In the genomic region with DNA sequence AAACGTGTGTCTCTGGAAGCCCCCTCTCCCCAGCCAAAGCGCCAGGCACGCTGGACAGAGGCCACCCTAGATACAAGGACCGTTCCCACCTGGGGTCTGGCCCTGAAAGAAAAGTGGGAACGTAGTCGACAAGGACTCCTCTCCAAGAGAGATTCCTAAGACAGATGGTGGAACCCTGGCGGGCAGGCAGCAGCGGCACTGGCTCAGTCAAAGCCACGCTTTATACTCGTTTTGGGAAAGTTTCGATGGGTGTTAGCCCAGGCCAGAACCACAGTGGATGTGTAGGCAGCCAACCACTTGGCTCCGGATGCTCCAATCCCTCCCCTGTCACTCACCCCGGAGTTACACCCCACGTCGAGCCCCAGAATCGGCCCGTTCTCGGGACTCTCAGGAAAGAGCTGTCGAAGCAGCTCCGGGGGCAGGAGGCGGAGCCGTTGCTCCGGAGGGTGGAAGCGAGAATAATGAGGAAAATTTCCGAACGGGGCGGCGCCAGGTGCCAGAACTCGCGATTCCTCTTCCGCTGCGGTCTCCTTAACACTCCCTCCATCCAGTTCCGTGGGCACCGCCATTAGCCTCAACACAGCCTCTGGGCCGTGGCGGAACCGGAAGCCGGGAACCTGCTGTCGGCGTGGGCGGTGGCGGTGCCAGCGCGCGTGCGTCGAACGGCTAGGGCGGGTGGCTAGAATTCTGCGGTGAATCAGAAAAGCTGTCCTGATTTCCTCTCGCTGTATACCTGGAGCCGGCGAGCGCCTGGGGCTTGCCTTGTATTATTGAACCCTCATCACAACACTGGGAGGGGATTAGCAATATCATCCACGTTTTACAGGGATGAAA, we compare ENCODE assay signal across 1 cellular context.
A peak's percentile ranks its signal among the peaks of the same experiment; 100 is the strongest.
TF ChIP-seq lines count a peak whose summit lies in the region.

Gene BCDIN3D, minus strand, starts transcription at position 588 of the 834 bp plus-strand sequence. Its CDS starts 19 bp downstream, at position 569.

TF ChIP-seq in HepG2, 621 proteins besides CTCF, POLR2A, EP300 and RAD21 (continued from another document and continues in another):
- TF ChIP-seq PRDM15 (CRISPR knock-in tag; IDR thresholded peaks at IDR 0.05): peak; percentile 45; the same call in 1 of the 2 replicates
- peak; percentile 55; the same call in 1 of the 2 replicates for TF ChIP-seq ZNF543 (CRISPR knock-in tag; IDR thresholded peaks at IDR 0.05)
- TF ChIP-seq ZNF75D (CRISPR knock-in tag; IDR thresholded peaks at IDR 0.05; ENCODE audit: borderline replicate concordance): no peak
- peak; percentile 37; the same call in 1 of the 2 replicates for TF ChIP-seq ZNF580 (CRISPR knock-in tag; IDR thresholded peaks at IDR 0.05; ENCODE audit: borderline replicate concordance, low read depth)
- TF ChIP-seq NR1H2 (CRISPR knock-in tag; IDR thresholded peaks at IDR 0.05; ENCODE audit: borderline replicate concordance, low read depth): no peak
- TF ChIP-seq HOXD1 (CRISPR knock-in tag; IDR thresholded peaks at IDR 0.05): no peak
- no peak for TF ChIP-seq CERS6 (CRISPR knock-in tag; IDR thresholded peaks at IDR 0.05)
- TF ChIP-seq ZNF333 (CRISPR knock-in tag; IDR thresholded peaks at IDR 0.05; ENCODE audit: borderline replicate concordance): peak; percentile 67; the same call in 1 of the 2 replicates
- TF ChIP-seq RFX5 (IDR thresholded peaks at IDR 0.05; ENCODE audit: low read depth, low read length): no peak
- no peak for TF ChIP-seq ATM (IDR thresholded peaks at IDR 0.05; ENCODE audit: borderline replicate concordance)
- no peak for TF ChIP-seq ZNF510 (CRISPR knock-in tag; IDR thresholded peaks at IDR 0.05; ENCODE audit: low read depth)
- TF ChIP-seq FOXA1 (IDR thresholded peaks at IDR 0.05): no peak
- no peak for TF ChIP-seq FOXA1 (CRISPR knock-in tag; IDR thresholded peaks at IDR 0.05)
- TF ChIP-seq NFYC (CRISPR knock-in tag; IDR thresholded peaks at IDR 0.05): peak; percentile 31; the same call in 1 of the 2 replicates
- TF ChIP-seq ZNF138 (CRISPR knock-in tag; IDR thresholded peaks at IDR 0.05; ENCODE audit: low read depth): 0 out of 2 replicates have a peak, but pooled peaks have one; percentile 73
- TF ChIP-seq ZNF260 (CRISPR knock-in tag; IDR thresholded peaks at IDR 0.05; ENCODE audit: borderline replicate concordance, low read depth): no peak
- peak; percentile 45 for TF ChIP-seq MTERF4 (CRISPR knock-in tag; IDR thresholded peaks at IDR 0.05)
- TF ChIP-seq ZBTB49 (CRISPR knock-in tag; IDR thresholded peaks at IDR 0.05; ENCODE audit: borderline replicate concordance): no peak
- TF ChIP-seq HIVEP1 (CRISPR knock-in tag; IDR thresholded peaks at IDR 0.05): peak; percentile 71
- no peak for TF ChIP-seq PCBP2 (optimal IDR thresholded peaks at IDR 0.05; ENCODE audit: low read depth, low read length, poor library complexity, severe bottlenecking)
- no peak for TF ChIP-seq ZMYM3 (CRISPR knock-in tag; IDR thresholded peaks at IDR 0.05)
- TF ChIP-seq GPN1 (CRISPR knock-in tag; IDR thresholded peaks at IDR 0.05; ENCODE audit: borderline replicate concordance): no peak
- no peak for TF ChIP-seq ZNF17 (CRISPR knock-in tag; IDR thresholded peaks at IDR 0.05)
- TF ChIP-seq NPAS2 (CRISPR knock-in tag; IDR thresholded peaks at IDR 0.05; ENCODE audit: borderline replicate concordance): no peak
- no peak for TF ChIP-seq NCOA1 (CRISPR knock-in tag; IDR thresholded peaks at IDR 0.05)
- TF ChIP-seq, protein P1, sequence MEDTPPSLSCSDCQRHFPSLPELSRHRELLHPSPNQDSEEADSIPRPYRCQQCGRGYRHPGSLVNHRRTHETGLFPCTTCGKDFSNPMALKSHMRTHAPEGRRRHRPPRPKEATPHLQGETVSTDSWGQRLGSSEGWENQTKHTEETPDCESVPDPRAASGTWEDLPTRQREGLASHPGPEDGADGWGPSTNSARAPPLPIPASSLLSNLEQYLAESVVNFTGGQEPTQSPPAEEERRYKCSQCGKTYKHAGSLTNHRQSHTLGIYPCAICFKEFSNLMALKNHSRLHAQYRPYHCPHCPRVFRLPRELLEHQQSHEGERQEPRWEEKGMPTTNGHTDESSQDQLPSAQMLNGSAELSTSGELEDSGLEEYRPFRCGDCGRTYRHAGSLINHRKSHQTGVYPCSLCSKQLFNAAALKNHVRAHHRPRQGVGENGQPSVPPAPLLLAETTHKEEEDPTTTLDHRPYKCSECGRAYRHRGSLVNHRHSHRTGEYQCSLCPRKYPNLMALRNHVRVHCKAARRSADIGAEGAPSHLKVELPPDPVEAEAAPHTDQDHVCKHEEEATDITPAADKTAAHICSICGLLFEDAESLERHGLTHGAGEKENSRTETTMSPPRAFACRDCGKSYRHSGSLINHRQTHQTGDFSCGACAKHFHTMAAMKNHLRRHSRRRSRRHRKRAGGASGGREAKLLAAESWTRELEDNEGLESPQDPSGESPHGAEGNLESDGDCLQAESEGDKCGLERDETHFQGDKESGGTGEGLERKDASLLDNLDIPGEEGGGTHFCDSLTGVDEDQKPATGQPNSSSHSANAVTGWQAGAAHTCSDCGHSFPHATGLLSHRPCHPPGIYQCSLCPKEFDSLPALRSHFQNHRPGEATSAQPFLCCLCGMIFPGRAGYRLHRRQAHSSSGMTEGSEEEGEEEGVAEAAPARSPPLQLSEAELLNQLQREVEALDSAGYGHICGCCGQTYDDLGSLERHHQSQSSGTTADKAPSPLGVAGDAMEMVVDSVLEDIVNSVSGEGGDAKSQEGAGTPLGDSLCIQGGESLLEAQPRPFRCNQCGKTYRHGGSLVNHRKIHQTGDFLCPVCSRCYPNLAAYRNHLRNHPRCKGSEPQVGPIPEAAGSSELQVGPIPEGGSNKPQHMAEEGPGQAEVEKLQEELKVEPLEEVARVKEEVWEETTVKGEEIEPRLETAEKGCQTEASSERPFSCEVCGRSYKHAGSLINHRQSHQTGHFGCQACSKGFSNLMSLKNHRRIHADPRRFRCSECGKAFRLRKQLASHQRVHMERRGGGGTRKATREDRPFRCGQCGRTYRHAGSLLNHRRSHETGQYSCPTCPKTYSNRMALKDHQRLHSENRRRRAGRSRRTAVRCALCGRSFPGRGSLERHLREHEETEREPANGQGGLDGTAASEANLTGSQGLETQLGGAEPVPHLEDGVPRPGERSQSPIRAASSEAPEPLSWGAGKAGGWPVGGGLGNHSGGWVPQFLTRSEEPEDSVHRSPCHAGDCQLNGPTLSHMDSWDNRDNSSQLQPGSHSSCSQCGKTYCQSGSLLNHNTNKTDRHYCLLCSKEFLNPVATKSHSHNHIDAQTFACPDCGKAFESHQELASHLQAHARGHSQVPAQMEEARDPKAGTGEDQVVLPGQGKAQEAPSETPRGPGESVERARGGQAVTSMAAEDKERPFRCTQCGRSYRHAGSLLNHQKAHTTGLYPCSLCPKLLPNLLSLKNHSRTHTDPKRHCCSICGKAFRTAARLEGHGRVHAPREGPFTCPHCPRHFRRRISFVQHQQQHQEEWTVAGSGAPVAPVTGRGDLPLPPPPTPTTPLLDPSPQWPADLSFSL (CRISPR knock-in tag; IDR thresholded peaks at IDR 0.05): no peak
- TF ChIP-seq, protein P2, sequence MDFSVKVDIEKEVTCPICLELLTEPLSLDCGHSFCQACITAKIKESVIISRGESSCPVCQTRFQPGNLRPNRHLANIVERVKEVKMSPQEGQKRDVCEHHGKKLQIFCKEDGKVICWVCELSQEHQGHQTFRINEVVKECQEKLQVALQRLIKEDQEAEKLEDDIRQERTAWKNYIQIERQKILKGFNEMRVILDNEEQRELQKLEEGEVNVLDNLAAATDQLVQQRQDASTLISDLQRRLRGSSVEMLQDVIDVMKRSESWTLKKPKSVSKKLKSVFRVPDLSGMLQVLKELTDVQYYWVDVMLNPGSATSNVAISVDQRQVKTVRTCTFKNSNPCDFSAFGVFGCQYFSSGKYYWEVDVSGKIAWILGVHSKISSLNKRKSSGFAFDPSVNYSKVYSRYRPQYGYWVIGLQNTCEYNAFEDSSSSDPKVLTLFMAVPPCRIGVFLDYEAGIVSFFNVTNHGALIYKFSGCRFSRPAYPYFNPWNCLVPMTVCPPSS (IDR thresholded peaks at IDR 0.05): no peak
- no peak for TF ChIP-seq IKZF4 (CRISPR knock-in tag; IDR thresholded peaks at IDR 0.05; ENCODE audit: borderline replicate concordance, low read depth, not compliant biosample characterization)
- peak; percentile 72; the same call in 1 of the 2 replicates for TF ChIP-seq NKX3-1 (CRISPR knock-in tag; IDR thresholded peaks at IDR 0.05)
- 0 out of 2 replicates have a peak, but pooled peaks have one; percentile 59 for TF ChIP-seq MTF1 (CRISPR knock-in tag; IDR thresholded peaks at IDR 0.05)
- TF ChIP-seq, protein P3, sequence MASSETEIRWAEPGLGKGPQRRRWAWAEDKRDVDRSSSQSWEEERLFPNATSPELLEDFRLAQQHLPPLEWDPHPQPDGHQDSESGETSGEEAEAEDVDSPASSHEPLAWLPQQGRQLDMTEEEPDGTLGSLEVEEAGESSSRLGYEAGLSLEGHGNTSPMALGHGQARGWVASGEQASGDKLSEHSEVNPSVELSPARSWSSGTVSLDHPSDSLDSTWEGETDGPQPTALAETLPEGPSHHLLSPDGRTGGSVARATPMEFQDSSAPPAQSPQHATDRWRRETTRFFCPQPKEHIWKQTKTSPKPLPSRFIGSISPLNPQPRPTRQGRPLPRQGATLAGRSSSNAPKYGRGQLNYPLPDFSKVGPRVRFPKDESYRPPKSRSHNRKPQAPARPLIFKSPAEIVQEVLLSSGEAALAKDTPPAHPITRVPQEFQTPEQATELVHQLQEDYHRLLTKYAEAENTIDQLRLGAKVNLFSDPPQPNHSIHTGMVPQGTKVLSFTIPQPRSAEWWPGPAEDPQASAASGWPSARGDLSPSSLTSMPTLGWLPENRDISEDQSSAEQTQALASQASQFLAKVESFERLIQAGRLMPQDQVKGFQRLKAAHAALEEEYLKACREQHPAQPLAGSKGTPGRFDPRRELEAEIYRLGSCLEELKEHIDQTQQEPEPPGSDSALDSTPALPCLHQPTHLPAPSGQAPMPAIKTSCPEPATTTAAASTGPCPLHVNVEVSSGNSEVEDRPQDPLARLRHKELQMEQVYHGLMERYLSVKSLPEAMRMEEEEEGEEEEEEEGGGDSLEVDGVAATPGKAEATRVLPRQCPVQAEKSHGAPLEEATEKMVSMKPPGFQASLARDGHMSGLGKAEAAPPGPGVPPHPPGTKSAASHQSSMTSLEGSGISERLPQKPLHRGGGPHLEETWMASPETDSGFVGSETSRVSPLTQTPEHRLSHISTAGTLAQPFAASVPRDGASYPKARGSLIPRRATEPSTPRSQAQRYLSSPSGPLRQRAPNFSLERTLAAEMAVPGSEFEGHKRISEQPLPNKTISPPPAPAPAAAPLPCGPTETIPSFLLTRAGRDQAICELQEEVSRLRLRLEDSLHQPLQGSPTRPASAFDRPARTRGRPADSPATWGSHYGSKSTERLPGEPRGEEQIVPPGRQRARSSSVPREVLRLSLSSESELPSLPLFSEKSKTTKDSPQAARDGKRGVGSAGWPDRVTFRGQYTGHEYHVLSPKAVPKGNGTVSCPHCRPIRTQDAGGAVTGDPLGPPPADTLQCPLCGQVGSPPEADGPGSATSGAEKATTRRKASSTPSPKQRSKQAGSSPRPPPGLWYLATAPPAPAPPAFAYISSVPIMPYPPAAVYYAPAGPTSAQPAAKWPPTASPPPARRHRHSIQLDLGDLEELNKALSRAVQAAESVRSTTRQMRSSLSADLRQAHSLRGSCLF (CRISPR knock-in tag; IDR thresholded peaks at IDR 0.05; ENCODE audit: borderline replicate concordance): no peak
